In genomic region chr14:50615566-50615965, GRCh38 we compare ENCODE assay signal across 25 cellular contexts. TPM values are rescaled to one million over a fixed set of nuclear protein-coding genes. Genes with fewer than 3 reads are reported as not detected.
DNase-seq lines count a peak whose midpoint lies in the region; ATAC-seq, FAIRE-seq and TF ChIP-seq lines count a peak whose summit lies in the region.
"Had no signal": no experiment of that assay in that cellular context is flagged by ENCODE, and none has a peak within 500 bp of the region (broad histone marks: within the 10 kb centered on the region; RNA-seq: fewer than 3 reads in every experiment).

No MANE protein-coding gene starts in this region.

- TF ChIP-seq CTCF in HepG2 (CRISPR knock-in tag; IDR thresholded peaks at IDR 0.05) (no peak), right lobe of liver (IDR thresholded peaks at IDR 0.05) (no peak), tibial nerve (IDR thresholded peaks at IDR 0.05) (no peak)

- POLR2A ChIA-PET in HepG2 (lab: Yijun Ruan, JAX): no interaction called here

- H3K27me3 ChIP-seq in HepG2 (ENCODE audit: control insufficient read depth in 1 of 2, insufficient read depth in 2 of 2, low read length in 2 of 2) (no peaks in the 10 kb centered on the region; a peak in 1 of 5 replicates), right lobe of liver (no peaks in the 10 kb centered on the region), tibial nerve (no peaks in the 10 kb centered on the region)
- H3K27me3 ChIP-seq: BLaER1 had no signal

- TF ChIP-seq EP300 in HepG2 (IDR thresholded peaks at IDR 0.05; ENCODE audit: low read depth in 2 of 2, low read length in 2 of 2) (no peak), HepG2 (CRISPR knock-in tag; IDR thresholded peaks at IDR 0.05; ENCODE audit: borderline replicate concordance) (no peak), tibial nerve (IDR thresholded peaks at IDR 0.05) (peak in 1 of 2 donors; percentile 52)

- no peak overlapping the region for H3K9ac ChIP-seq in HepG2 (ENCODE audit: insufficient read depth, low read depth, low read length)
- H3K9ac ChIP-seq: BLaER1, GM23248 had no signal

- H2AFZ ChIP-seq in HepG2 (ENCODE audit: low read length): no peak overlapping the region
- H2AFZ ChIP-seq: GM23248 had no signal

- no peaks in the 10 kb centered on the region for H3K36me3 ChIP-seq in HepG2 (replicated peaks in 1 of 2; ENCODE audit: control insufficient read depth in 1 of 2, insufficient read depth in 2 of 2, low read length in 2 of 2)
- no peaks in the 10 kb centered on the region for H3K36me3 ChIP-seq in right lobe of liver
- H3K36me3 ChIP-seq in tibial nerve: peaks cover 0 to 11% (median 3%) of the 10 kb centered on the region in 3 donors
- H3K36me3 ChIP-seq: BLaER1 had no signal

- FAIRE-seq in HepG2 (lab: Jason Lieb, UNC): no peak
- FAIRE-seq in frontal cortex (lab: Jason Lieb, UNC): peak; percentile 69
- FAIRE-seq: GM12891, GM18507 had no signal

- no peak overlapping the region for H3K27ac ChIP-seq in HepG2 (ENCODE audit: extremely low read length, insufficient read depth, low read length)
- no peak overlapping the region for H3K27ac ChIP-seq in right lobe of liver
- H3K27ac ChIP-seq in tibial nerve: peak overlapping the region in 3 of 4 donors; percentile 24 to 65 (median 51)
- H3K27ac ChIP-seq: 22Rv1, BLaER1, GM23248 had no signal

- WGBS in HepG2 (ENCODE audit: low lambda C conversion rate): 100% methylated on average over 2 of the region's 2 CpGs
- 94% methylated on average over 2 of the region's 2 CpGs for WGBS in right lobe of liver (ENCODE audit: insufficient coverage, low coverage, low lambda C conversion rate, missing lambda C conversion rate)
- WGBS in tibial nerve, 2 donors: 54 to 57% methylated on average over 2 of the region's 2 CpGs

- CTCF ChIA-PET in HepG2 (lab: Yijun Ruan, JAX; ENCODE audit: low intra/inter-chr PET ratio, low total read pairs): no interaction called here

- H3K4me2 ChIP-seq in HepG2 (ENCODE audit: low read depth, low read length): no peak overlapping the region; the same call in 1 of the 2 replicates
- H3K4me2 ChIP-seq: BLaER1 had no signal

- H3K4me3 ChIP-seq in HepG2 (replicated peaks in 1 of 3; ENCODE audit: insufficient read depth in 1 of 3, low read depth in 2 of 3, low read length in 3 of 3) (no peak overlapping the region), right lobe of liver (no peak overlapping the region), tibial nerve (no peak overlapping the region)
- H3K4me3 ChIP-seq: BLaER1, GM23248 had no signal

- DNase-seq in HepG2 (ENCODE audit: low spot score) (no peak), right lobe of liver (no peak), frontal cortex (ENCODE audit: low spot score in 2 of 2) (no peak), middle frontal gyrus (ENCODE audit: extremely low spot score, low spot score) (peak; percentile 24), tibial nerve (ENCODE audit: low spot score in 2 of 2) (no peak), SK-N-DZ (ENCODE audit: low spot score) (no peak), A172 (ENCODE audit: low spot score) (no peak)
- DNase-seq: CD8-positive, alpha-beta memory T cell; DMS 273 treated with DMSO at 0.1 percent for 48 hours; GDM1; GM23248; HCEC 1CT; KG1; NCI-H1048; NCI-H1436 treated with DMSO at 0.1 percent for 48 hours; NCI-H2081; NCI-H510A treated with DMSO at 0.1 percent for 48 hours; NCI-H82 had no signal

- intact Hi-C loops in HepG2 (cut with micrococcal nuclease; ENCODE audit: unreplicated experiment): loop anchor here (10.0 kb wide), 1 partner anchor 329 kb away; the partner anchor contains the start of gene PYGL
- intact Hi-C loops in right lobe of liver (cut with DNase I): no loop called here

- ATAC-seq in HepG2 (no peak), right lobe of liver (no peak), HG02884 (IDR thresholded peaks at IDR 0.05; ENCODE audit: unreplicated experiment) (no peak)
- ATAC-seq: Panc1, Right ventricle myocardium inferior had no signal

- H3K9me3 ChIP-seq in HepG2 (ENCODE audit: low read length) (no peaks in the 10 kb centered on the region), right lobe of liver (no peaks in the 10 kb centered on the region), tibial nerve (no peaks in the 10 kb centered on the region)
- H3K9me3 ChIP-seq: BLaER1 had no signal

- H3K4me1 ChIP-seq in HepG2 (ENCODE audit: insufficient read depth, low read length): peaks cover 10% of the 10 kb centered on the region
- no peaks in the 10 kb centered on the region for H3K4me1 ChIP-seq in right lobe of liver
- peaks cover 0 to 16% (median 0%) of the 10 kb centered on the region in 4 donors for H3K4me1 ChIP-seq in tibial nerve
- H3K4me1 ChIP-seq: BLaER1 had no signal

- no peak for TF ChIP-seq RAD21 in HepG2 (CRISPR knock-in tag; IDR thresholded peaks at IDR 0.05)

- no TSS peak for BruUV-seq in HepG2 (replicated peaks; lab: Mats Ljungman, UMichigan)

- TF ChIP-seq POLR2A in HepG2 (IDR thresholded peaks at IDR 0.05; ENCODE audit: insufficient read depth in 1 of 2, low read depth in 2 of 2, low read length in 2 of 2) (no peak), right lobe of liver (IDR thresholded peaks at IDR 0.05) (no peak), tibial nerve (IDR thresholded peaks at IDR 0.05) (no peak)

- in situ Hi-C loops in HepG2 (cut with HindIII; ENCODE audit: extremely low pct_ligation_motif_present, low pct_unique_long_range_greater_than_20kb): loop anchor here (10.0 kb wide), 1 partner anchor 159 kb away; no protein-coding TSS in a partner anchor

- no peaks in the 10 kb centered on the region for H3K79me2 ChIP-seq in HepG2 (ENCODE audit: insufficient read depth, low read length)

- no peaks in the 10 kb centered on the region for H4K20me1 ChIP-seq in HepG2 (ENCODE audit: insufficient read depth, low read length)
- H4K20me1 ChIP-seq: BLaER1 had no signal

RNA-seq across cellular contexts. Expression of gene SAV1, which starts 52.5 kb away (rescaled TPM):
- total RNA-seq in HepG2 (2016; rRNA removed; fragmentation: Illumina TruSeq; extraction: Trizol) (8.1 and 8.2 TPM in 2 replicates), right lobe of liver (10 to 100 TPM in 3 of 6 experiments, 1 to 10 TPM in 3; 7.8 to 13.8 (median 10.0) TPM), frontal cortex (19.6 TPM), tibial nerve (10 to 100 TPM; 35.1 to 62.3 (median 47.4) TPM)
- 5.7 and 6.1 TPM in 2 replicates for total RNA-seq in HepG2 (2016; cell fraction: cytosol; rRNA removed; fragmentation: Illumina TruSeq; extraction: Trizol; ENCODE audit: low read depth)
- total RNA-seq in HepG2 (2016; cell fraction: insoluble cytoplasmic fraction; rRNA removed; fragmentation: Illumina TruSeq; extraction: Trizol): 8.2 and 10.4 TPM in 2 replicates
- total RNA-seq in HepG2 (2016; cell fraction: membrane; rRNA removed; fragmentation: Illumina TruSeq; extraction: Trizol): 14.1 and 14.6 TPM in 2 replicates
- 8.7 and 12.4 TPM in 2 replicates for total RNA-seq in HepG2 (2016; cell fraction: nucleus; rRNA removed; fragmentation: Illumina TruSeq; extraction: Trizol)
- 6.2 and 7.3 TPM in 2 replicates for polyA plus RNA-seq in HepG2 (2011; rRNA removed)
- 3.8 and 5.5 TPM in 2 replicates for polyA plus RNA-seq in HepG2 (2011; cell fraction: cytosol; rRNA removed)
- 1.7 and 3.1 TPM in 2 replicates for polyA plus RNA-seq in HepG2 (2011; cell fraction: nucleus; rRNA removed)
- polyA plus RNA-seq in HepG2 (2012): 8.6 and 11.5 TPM in 2 replicates
- polyA plus RNA-seq in HepG2 (2016; cell fraction: cytosol; fragmentation: Illumina TruSeq; extraction: Trizol; ENCODE audit: low read depth): 6.8 and 7.8 TPM in 2 replicates
- polyA plus RNA-seq in HepG2 (2016; cell fraction: insoluble cytoplasmic fraction; fragmentation: Illumina TruSeq; extraction: Trizol; ENCODE audit: low read depth): 12.2 and 17.2 TPM in 2 replicates
- polyA plus RNA-seq in HepG2 (2016; cell fraction: membrane; fragmentation: Illumina TruSeq; extraction: Trizol; ENCODE audit: low read depth): 17.1 and 18.9 TPM in 2 replicates
- 9.8 and 9.9 TPM in 2 replicates for polyA plus RNA-seq in HepG2 (2016; cell fraction: nucleus; fragmentation: Illumina TruSeq; extraction: Trizol; ENCODE audit: insufficient read depth, low read depth)
- polyA minus RNA-seq in HepG2 (2011; rRNA and poly(A)+ RNA removed; ENCODE audit: low replicate concordance): 2.9 and 12.9 TPM in 2 replicates
- polyA minus RNA-seq in HepG2 (2011; cell fraction: cytosol; rRNA and poly(A)+ RNA removed): 5.4 and 6.7 TPM in 2 replicates
- 16.2 and 17.7 TPM in 2 replicates for polyA minus RNA-seq in HepG2 (2011; cell fraction: nucleus; rRNA and poly(A)+ RNA removed)
- polyA plus RNA-seq in SK-N-DZ (2014; cell fraction: cytosol; rRNA removed): 12.1 and 15.3 TPM in 2 replicates
- polyA plus RNA-seq in SK-N-DZ (2014; cell fraction: nucleus; rRNA removed): 3.4 and 5.8 TPM in 2 replicates
- 7.3 and 9.6 TPM in 2 replicates for total RNA-seq in A172 (2014; rRNA removed; shearing (Covaris generic))

RNA-seq across cellular contexts. Expression of gene ATL1, which starts 55.6 kb away (rescaled TPM):
- total RNA-seq in HepG2 (2016; rRNA removed; fragmentation: Illumina TruSeq; extraction: Trizol): 0.45 and 0.60 TPM in 2 replicates
- total RNA-seq in HepG2 (2016; cell fraction: cytosol; rRNA removed; fragmentation: Illumina TruSeq; extraction: Trizol; ENCODE audit: low read depth): 0.18 and 0.61 TPM in 2 replicates
- 0.54 and 0.85 TPM in 2 replicates for total RNA-seq in HepG2 (2016; cell fraction: insoluble cytoplasmic fraction; rRNA removed; fragmentation: Illumina TruSeq; extraction: Trizol)
- 0.31 and 0.46 TPM in 2 replicates for total RNA-seq in HepG2 (2016; cell fraction: membrane; rRNA removed; fragmentation: Illumina TruSeq; extraction: Trizol)
- 0.75 and 0.85 TPM in 2 replicates for total RNA-seq in HepG2 (2016; cell fraction: nucleus; rRNA removed; fragmentation: Illumina TruSeq; extraction: Trizol)
- polyA plus RNA-seq in HepG2 (2011; rRNA removed): 0.65 and 0.71 TPM in 2 replicates
- 0.43 and 1.1 TPM in 2 replicates for polyA plus RNA-seq in HepG2 (2011; cell fraction: cytosol; rRNA removed)
- 0.31 and 0.35 TPM in 2 replicates for polyA plus RNA-seq in HepG2 (2011; cell fraction: nucleus; rRNA removed)
- 0.79 and 1.1 TPM in 2 replicates for polyA plus RNA-seq in HepG2 (2012)
- polyA plus RNA-seq in HepG2 (2016; cell fraction: cytosol; fragmentation: Illumina TruSeq; extraction: Trizol; ENCODE audit: low read depth): 0.08 TPM in 1 of 2 replicates, not detected in the other
- 0.56 and 0.61 TPM in 2 replicates for polyA plus RNA-seq in HepG2 (2016; cell fraction: insoluble cytoplasmic fraction; fragmentation: Illumina TruSeq; extraction: Trizol; ENCODE audit: low read depth)
- 0.14 and 0.19 TPM in 2 replicates for polyA plus RNA-seq in HepG2 (2016; cell fraction: membrane; fragmentation: Illumina TruSeq; extraction: Trizol; ENCODE audit: low read depth)
- polyA plus RNA-seq in HepG2 (2016; cell fraction: nucleus; fragmentation: Illumina TruSeq; extraction: Trizol; ENCODE audit: insufficient read depth, low read depth): 0.72 and 0.83 TPM in 2 replicates
- 0.33 and 3.5 TPM in 2 replicates for polyA minus RNA-seq in HepG2 (2011; rRNA and poly(A)+ RNA removed; ENCODE audit: low replicate concordance)
- polyA minus RNA-seq in HepG2 (2011; cell fraction: cytosol; rRNA and poly(A)+ RNA removed): 1.2 and 1.4 TPM in 2 replicates
- 1.4 and 1.9 TPM in 2 replicates for polyA minus RNA-seq in HepG2 (2011; cell fraction: nucleus; rRNA and poly(A)+ RNA removed)
- under 1 TPM in 5 of 6 experiments, not detected in 1; 0.18 to 0.47 (median 0.27) TPM for total RNA-seq in right lobe of liver
- total RNA-seq in frontal cortex: 95.8 TPM
- 10 to 100 TPM; 13.5 to 34.7 (median 23.3) TPM for total RNA-seq in tibial nerve
- polyA plus RNA-seq in SK-N-DZ (2014; cell fraction: cytosol; rRNA removed): 16.0 and 20.2 TPM in 2 replicates
- polyA plus RNA-seq in SK-N-DZ (2014; cell fraction: nucleus; rRNA removed): 9.1 and 15.1 TPM in 2 replicates
- 14.0 and 15.8 TPM in 2 replicates for total RNA-seq in A172 (2014; rRNA removed; shearing (Covaris generic))

Comparison
In these comparisons a context has a peak if more than half of its experiments do, and no peak if none do; other contexts are left out.
1. H3K27ac ChIP-seq: peak in tibial nerve (3 of 4); none in HepG2 (single experiment) and right lobe of liver (0 of 3).